Comparison of ENCODE assay signal across 8 cellular contexts in the genomic region with DNA sequence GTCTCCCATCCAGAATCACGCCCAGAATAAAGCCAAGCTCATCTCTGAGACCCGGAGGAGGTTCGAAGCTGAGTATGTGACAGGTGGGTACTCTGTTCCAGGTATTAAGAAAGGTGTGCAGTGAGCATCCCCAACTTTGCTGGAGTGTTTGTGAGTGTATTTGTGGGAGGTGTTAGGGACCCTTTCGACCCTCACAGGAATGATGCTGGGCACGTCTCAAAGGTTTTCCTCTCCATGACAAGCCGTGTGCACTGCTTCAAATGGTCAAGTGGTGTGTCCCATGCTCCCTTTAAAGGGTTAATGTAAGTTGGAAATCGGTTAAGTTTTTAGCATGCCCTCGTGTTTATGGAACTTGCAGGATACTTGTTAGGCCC. TPM values are rescaled to one million over a fixed set of nuclear protein-coding genes. Genes with fewer than 3 reads are reported as not detected.
DNase-seq lines count a peak whose midpoint lies in the region; ATAC-seq, FAIRE-seq and TF ChIP-seq lines count a peak whose summit lies in the region.

No MANE protein-coding gene starts in this region.

- peak overlapping the region; percentile 81 for H3K9ac ChIP-seq in HepG2 (ENCODE audit: insufficient read depth, low read depth, low read length)

- H3K27ac Mint-ChIP-seq in activated CD4-positive, alpha-beta T cell treated with anti-CD3 and anti-CD28 coated beads, Interleukin-2, amount 10 ng/mL, durations not matched to agents 7 days and 5 days: peak overlapping the region; percentile 92

- no peaks in the 10 kb centered on the region for H4K20me1 ChIP-seq in HepG2 (ENCODE audit: insufficient read depth, low read length)

- no peak for TF ChIP-seq RAD21 in HepG2 (CRISPR knock-in tag; IDR thresholded peaks at IDR 0.05)

- H3K79me2 ChIP-seq in HepG2 (ENCODE audit: insufficient read depth, low read length): peaks cover 9% of the 10 kb centered on the region

- H3K36me3 ChIP-seq in adrenal gland (replicated peaks in 1 of 2): no peaks in the 10 kb centered on the region
- H3K36me3 ChIP-seq in HepG2 (replicated peaks in 1 of 2; ENCODE audit: control insufficient read depth in 1 of 2, insufficient read depth in 2 of 2, low read length in 2 of 2): no peaks in the 10 kb centered on the region
- no peaks in the 10 kb centered on the region for H3K36me3 ChIP-seq in thoracic aorta

- H3K27me3 Mint-ChIP-seq in activated CD4-positive, alpha-beta T cell treated with anti-CD3 and anti-CD28 coated beads, Interleukin-2, amount 10 ng/mL, durations not matched to agents 7 days and 5 days: no peaks in the 10 kb centered on the region

- peaks cover 0 to 7% of the 10 kb centered on the region in 2 donors for H3K4me1 ChIP-seq in adrenal gland (replicated peaks in 1 of 2)
- peaks cover 10% of the 10 kb centered on the region; the same call in 1 of the 2 replicates for H3K4me1 ChIP-seq in HepG2 (ENCODE audit: insufficient read depth, low read length)
- peaks cover 0 to 11% of the 10 kb centered on the region in 2 donors for H3K4me1 ChIP-seq in thoracic aorta (ENCODE audit: control insufficient read depth in 1 of 2, low read depth in 2 of 2)

- H3K4me1 Mint-ChIP-seq in activated CD4-positive, alpha-beta T cell treated with anti-CD3 and anti-CD28 coated beads, Interleukin-2, amount 10 ng/mL, durations not matched to agents 7 days and 5 days: peaks cover 32% of the 10 kb centered on the region

- H3K4me3 Mint-ChIP-seq in activated CD4-positive, alpha-beta T cell treated with anti-CD3 and anti-CD28 coated beads, Interleukin-2, amount 10 ng/mL, durations not matched to agents 7 days and 5 days: peak overlapping the region; percentile 81

- WGBS in adrenal gland, 4 donors: 2 to 28% (median 26%) methylated on average over 8 of the region's 8 CpGs; no CpG with 5 or more reads in 1 of the 4 donors
- WGBS in HepG2 (ENCODE audit: low lambda C conversion rate): 0% methylated on average over 1 of the region's 8 CpGs

- H3K36me3 Mint-ChIP-seq in activated CD4-positive, alpha-beta T cell treated with anti-CD3 and anti-CD28 coated beads, Interleukin-2, amount 10 ng/mL, durations not matched to agents 7 days and 5 days (ENCODE audit: low read depth): peaks cover 13% of the 10 kb centered on the region

- H3K9me3 Mint-ChIP-seq in activated CD4-positive, alpha-beta T cell treated with anti-CD3 and anti-CD28 coated beads, Interleukin-2, amount 10 ng/mL, durations not matched to agents 7 days and 5 days: no peaks in the 10 kb centered on the region

- in situ Hi-C loops in HepG2 (cut with HindIII; ENCODE audit: extremely low pct_ligation_motif_present, low pct_unique_long_range_greater_than_20kb): no loop called here

- H3K4me2 ChIP-seq in HepG2 (ENCODE audit: low read depth, low read length): peak overlapping the region; percentile 81

- intact Hi-C loops in adrenal gland (cut with DNase I) (no loop called here), HepG2 (cut with micrococcal nuclease; ENCODE audit: unreplicated experiment) (loop anchor here (1.0 to 10.0 kb wide), 3 partner anchors 116 to 1841 kb away; partner anchors contain the start of genes CTPS2 and SYAP1)

- TSS peak; percentile 77 for BruUV-seq in HepG2 (replicated peaks; lab: Mats Ljungman, UMichigan)

- H2AFZ ChIP-seq in HepG2 (ENCODE audit: low read length): no peak overlapping the region

- POLR2A ChIA-PET in activated CD4-positive, alpha-beta T cell treated with anti-CD3 and anti-CD28 coated beads, Interleukin-2, amount 10 ng/mL, durations not matched to agents 7 days and 5 days (lab: Charles Lee): no interaction called here
- POLR2A ChIA-PET in HepG2 (lab: Yijun Ruan, JAX): no interaction called here

- H3K27me3 ChIP-seq in adrenal gland: no peaks in the 10 kb centered on the region
- H3K27me3 ChIP-seq in HepG2 (ENCODE audit: control insufficient read depth in 1 of 2, insufficient read depth in 2 of 2, low read length in 2 of 2): no peaks in the 10 kb centered on the region; a peak in 1 of 5 replicates
- no peaks in the 10 kb centered on the region for H3K27me3 ChIP-seq in thoracic aorta (replicated peaks; ENCODE audit: insufficient read depth)

- H3K9me3 ChIP-seq in adrenal gland (replicated peaks in 1 of 3): no peaks in the 10 kb centered on the region
- no peaks in the 10 kb centered on the region for H3K9me3 ChIP-seq in HepG2 (ENCODE audit: low read length)
- no peaks in the 10 kb centered on the region for H3K9me3 ChIP-seq in thoracic aorta

- TF ChIP-seq CTCF in adrenal gland (IDR thresholded peaks at IDR 0.05): no peak
- no peak for TF ChIP-seq CTCF in HepG2 (CRISPR knock-in tag; IDR thresholded peaks at IDR 0.05)
- no peak for TF ChIP-seq CTCF in thoracic aorta (IDR thresholded peaks at IDR 0.05)

- ATAC-seq in HepG2: no peak
- ATAC-seq in thoracic aorta (ENCODE audit: insufficient number of reproducible peaks, low FRiP score, low read depth): no peak
- ATAC-seq in GM19395 (IDR thresholded peaks at IDR 0.05; ENCODE audit: unreplicated experiment): no peak
- ATAC-seq in GM18868 (IDR thresholded peaks at IDR 0.05; ENCODE audit: unreplicated experiment): no peak

- no peak for TF ChIP-seq POLR2A in adrenal gland (IDR thresholded peaks at IDR 0.05)
- no peak for TF ChIP-seq POLR2A in HepG2 (IDR thresholded peaks at IDR 0.05; ENCODE audit: insufficient read depth in 1 of 2, low read depth in 2 of 2, low read length in 2 of 2)

- H3K4me3 ChIP-seq in adrenal gland (peak overlapping the region in 3 of 4 donors; percentile 48 to 77 (median 48)), HepG2 (replicated peaks in 1 of 3; ENCODE audit: insufficient read depth in 1 of 3, low read depth in 2 of 3, low read length in 3 of 3) (peak overlapping the region; percentile 67 to 83 (median 82)), thoracic aorta (peak overlapping the region; percentile 87)

- no peak for TF ChIP-seq EP300 in HepG2 (IDR thresholded peaks at IDR 0.05; ENCODE audit: low read depth in 2 of 2, low read length in 2 of 2)
- no peak for TF ChIP-seq EP300 in HepG2 (CRISPR knock-in tag; IDR thresholded peaks at IDR 0.05; ENCODE audit: borderline replicate concordance)

- CTCF ChIA-PET in activated CD4-positive, alpha-beta T cell treated with anti-CD3 and anti-CD28 coated beads, Interleukin-2, amount 10 ng/mL, durations not matched to agents 7 days and 5 days (lab: Charles Lee): no interaction called here
- CTCF ChIA-PET in HepG2 (lab: Yijun Ruan, JAX; ENCODE audit: low intra/inter-chr PET ratio, low total read pairs): no interaction called here

- no peak for FAIRE-seq in HepG2 (lab: Jason Lieb, UNC)

- no peak for DNase-seq in activated CD4-positive, alpha-beta T cell treated with anti-CD3 and anti-CD28 coated beads, Interleukin-2, amount 10 ng/mL, durations not matched to agents 7 days and 5 days
- DNase-seq in activated CD4-positive, alpha-beta T cell treated with anti-CD3 and anti-CD28 coated beads, Interleukin-2, amount 50 U/mL, for 4 hours: no peak
- DNase-seq in adrenal gland: no peak
- DNase-seq in HepG2 (ENCODE audit: low spot score): no peak
- no peak for DNase-seq in thoracic aorta (ENCODE audit: low spot score)
- DNase-seq in NCI-H146 treated with DMSO at 0.1 percent for 48 hours (lab: John Stamatoyannopoulos, UW; ENCODE audit: unreplicated experiment): no peak

- H3K27ac ChIP-seq in adrenal gland: peak overlapping the region in 4 of 5 donors; percentile 53 to 89 (median 76)
- H3K27ac ChIP-seq in HepG2 (ENCODE audit: extremely low read length, insufficient read depth, low read length): peak overlapping the region; percentile 73
- H3K27ac ChIP-seq in thoracic aorta: peak overlapping the region; percentile 61 to 70

RNA-seq across cellular contexts. Expression of gene MOSPD2, which starts 0.4 kb away (rescaled TPM):
- total RNA-seq in activated CD4-positive, alpha-beta T cell treated with anti-CD3 and anti-CD28 coated beads, Interleukin-2, amount 10 ng/mL, durations not matched to agents 7 days and 5 days: 10 to 100 TPM; 14.6 to 16.5 TPM
- 10 to 100 TPM in 6 of 8 donors, 1 to 10 TPM in 2; 6.2 to 29.0 (median 12.4) TPM for total RNA-seq in adrenal gland
- polyA plus RNA-seq in adrenal gland: 10 to 100 TPM in 1 of 3 donors, 1 to 10 TPM in 2; 2.8 to 17.4 (median 3.3) TPM
- 7.0 and 11.3 TPM in 2 replicates for total RNA-seq in HepG2 (2016; rRNA removed; fragmentation: Illumina TruSeq; extraction: Trizol)
- 0.53 and 0.71 TPM in 2 replicates for total RNA-seq in HepG2 (2016; cell fraction: cytosol; rRNA removed; fragmentation: Illumina TruSeq; extraction: Trizol; ENCODE audit: low read depth)
- 6.4 and 11.5 TPM in 2 replicates for total RNA-seq in HepG2 (2016; cell fraction: insoluble cytoplasmic fraction; rRNA removed; fragmentation: Illumina TruSeq; extraction: Trizol)
- 2.5 and 2.7 TPM in 2 replicates for total RNA-seq in HepG2 (2016; cell fraction: membrane; rRNA removed; fragmentation: Illumina TruSeq; extraction: Trizol)
- total RNA-seq in HepG2 (2016; cell fraction: nucleus; rRNA removed; fragmentation: Illumina TruSeq; extraction: Trizol): 9.9 and 10.7 TPM in 2 replicates
- polyA plus RNA-seq in HepG2 (2011; rRNA removed): 3.7 and 4.8 TPM in 2 replicates
- 1.6 and 3.1 TPM in 2 replicates for polyA plus RNA-seq in HepG2 (2011; cell fraction: cytosol; rRNA removed)
- 3.7 and 4.8 TPM in 2 replicates for polyA plus RNA-seq in HepG2 (2011; cell fraction: nucleus; rRNA removed)
- polyA plus RNA-seq in HepG2 (2012): 4.3 and 4.5 TPM in 2 replicates
- polyA plus RNA-seq in HepG2 (2016; cell fraction: cytosol; fragmentation: Illumina TruSeq; extraction: Trizol; ENCODE audit: low read depth): 0.19 and 0.20 TPM in 2 replicates
- 7.9 and 9.7 TPM in 2 replicates for polyA plus RNA-seq in HepG2 (2016; cell fraction: insoluble cytoplasmic fraction; fragmentation: Illumina TruSeq; extraction: Trizol; ENCODE audit: low read depth)
- polyA plus RNA-seq in HepG2 (2016; cell fraction: membrane; fragmentation: Illumina TruSeq; extraction: Trizol; ENCODE audit: low read depth): 1.1 and 1.4 TPM in 2 replicates
- polyA plus RNA-seq in HepG2 (2016; cell fraction: nucleus; fragmentation: Illumina TruSeq; extraction: Trizol; ENCODE audit: insufficient read depth, low read depth): 5.8 and 6.1 TPM in 2 replicates
- 4.8 and 20.1 TPM in 2 replicates for polyA minus RNA-seq in HepG2 (2011; rRNA and poly(A)+ RNA removed; ENCODE audit: low replicate concordance)
- 4.7 and 8.1 TPM in 2 replicates for polyA minus RNA-seq in HepG2 (2011; cell fraction: cytosol; rRNA and poly(A)+ RNA removed)
- 34.6 and 37.0 TPM in 2 replicates for polyA minus RNA-seq in HepG2 (2011; cell fraction: nucleus; rRNA and poly(A)+ RNA removed)
- total RNA-seq in thoracic aorta: 10 to 100 TPM; 19.4 to 55.5 TPM

RNA-seq across cellular contexts. Expression of gene FANCB, which starts 0.8 kb away (rescaled TPM):
- total RNA-seq in activated CD4-positive, alpha-beta T cell treated with anti-CD3 and anti-CD28 coated beads, Interleukin-2, amount 10 ng/mL, durations not matched to agents 7 days and 5 days: 10 to 100 TPM; 10.9 to 14.7 TPM
- total RNA-seq in adrenal gland (under 1 TPM; 0.18 to 0.69 (median 0.57) TPM), HepG2 (2016; rRNA removed; fragmentation: Illumina TruSeq; extraction: Trizol) (5.8 and 9.2 TPM in 2 replicates), thoracic aorta (1 to 10 TPM in 1 of 2 donors, under 1 TPM in 1; 0.41 to 1.8 TPM)
- polyA plus RNA-seq in adrenal gland (under 1 TPM; 0.03 to 0.73 (median 0.56) TPM), HepG2 (2011; rRNA removed) (0.59 and 1.0 TPM in 2 replicates)
- total RNA-seq in HepG2 (2016; cell fraction: cytosol; rRNA removed; fragmentation: Illumina TruSeq; extraction: Trizol; ENCODE audit: low read depth): 6.6 and 8.3 TPM in 2 replicates
- total RNA-seq in HepG2 (2016; cell fraction: insoluble cytoplasmic fraction; rRNA removed; fragmentation: Illumina TruSeq; extraction: Trizol): 5.9 and 8.8 TPM in 2 replicates
- 7.2 and 10.1 TPM in 2 replicates for total RNA-seq in HepG2 (2016; cell fraction: membrane; rRNA removed; fragmentation: Illumina TruSeq; extraction: Trizol)
- 11.0 and 12.1 TPM in 2 replicates for total RNA-seq in HepG2 (2016; cell fraction: nucleus; rRNA removed; fragmentation: Illumina TruSeq; extraction: Trizol)
- polyA plus RNA-seq in HepG2 (2011; cell fraction: cytosol; rRNA removed): 0.18 and 0.19 TPM in 2 replicates
- 0.85 and 1.4 TPM in 2 replicates for polyA plus RNA-seq in HepG2 (2011; cell fraction: nucleus; rRNA removed)
- 0.56 and 1.2 TPM in 2 replicates for polyA plus RNA-seq in HepG2 (2012)
- polyA plus RNA-seq in HepG2 (2016; cell fraction: cytosol; fragmentation: Illumina TruSeq; extraction: Trizol; ENCODE audit: low read depth): 0.32 and 1.1 TPM in 2 replicates
- polyA plus RNA-seq in HepG2 (2016; cell fraction: insoluble cytoplasmic fraction; fragmentation: Illumina TruSeq; extraction: Trizol; ENCODE audit: low read depth): 3.4 and 4.3 TPM in 2 replicates
- 0.93 and 1.6 TPM in 2 replicates for polyA plus RNA-seq in HepG2 (2016; cell fraction: membrane; fragmentation: Illumina TruSeq; extraction: Trizol; ENCODE audit: low read depth)
- 6.7 and 6.9 TPM in 2 replicates for polyA plus RNA-seq in HepG2 (2016; cell fraction: nucleus; fragmentation: Illumina TruSeq; extraction: Trizol; ENCODE audit: insufficient read depth, low read depth)
- polyA minus RNA-seq in HepG2 (2011; rRNA and poly(A)+ RNA removed; ENCODE audit: low replicate concordance): 0.86 and 10.4 TPM in 2 replicates
- polyA minus RNA-seq in HepG2 (2011; cell fraction: cytosol; rRNA and poly(A)+ RNA removed): 1.9 and 2.5 TPM in 2 replicates
- polyA minus RNA-seq in HepG2 (2011; cell fraction: nucleus; rRNA and poly(A)+ RNA removed): 11.5 and 14.0 TPM in 2 replicates
